In the genomic region with DNA sequence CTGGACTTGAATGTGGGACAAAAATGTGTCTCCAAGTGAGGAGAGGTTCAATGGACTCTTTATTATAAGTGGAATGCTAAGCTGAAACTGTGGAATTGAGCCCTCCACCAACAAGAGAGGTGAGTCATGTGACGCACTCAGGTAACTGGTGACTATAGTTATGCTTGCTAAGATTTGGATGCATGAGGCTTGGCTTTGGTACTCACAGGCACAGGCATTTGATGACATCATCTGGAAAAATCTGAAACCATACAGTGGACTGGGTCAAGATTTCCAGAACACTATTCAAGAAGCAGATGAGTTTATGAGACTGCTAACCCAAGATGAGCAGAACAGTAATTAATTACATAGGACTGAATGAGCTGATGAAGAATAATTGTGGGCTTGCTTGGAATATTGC, we compare ENCODE assay signal across 11 cellular contexts. TPM values are rescaled to one million over a fixed set of nuclear protein-coding genes. Genes with fewer than 3 reads are reported as not detected.
"Had no signal": no experiment of that assay in that cellular context is flagged by ENCODE, and none has a peak within 500 bp of the region (broad histone marks: within the 10 kb centered on the region; RNA-seq: fewer than 3 reads in every experiment).

No MANE protein-coding gene starts in this region.

- H3K9me3 ChIP-seq: HAP-1 had no signal

- H3K4me3 ChIP-seq: GM23248, HAP-1 had no signal

- H3K36me3 ChIP-seq: HAP-1 had no signal

- DNase-seq: GM23248, GOT3, H7, IMR-90, KBM-7 had no signal

- ATAC-seq: HCT116 had no signal

- H3K4me1 ChIP-seq: HAP-1 had no signal

- H3K27ac ChIP-seq: GM23248, HL-60, KMS-11 had no signal

RNA-seq across cellular contexts. Expression of gene SULT1C3, which starts 15.7 kb away (rescaled TPM):
- total RNA-seq: GM23248, H4, H7, HT1080, IMR-90 had no signal
- polyA plus RNA-seq: GM23248, IMR-90 had no signal
